In the genomic region with DNA sequence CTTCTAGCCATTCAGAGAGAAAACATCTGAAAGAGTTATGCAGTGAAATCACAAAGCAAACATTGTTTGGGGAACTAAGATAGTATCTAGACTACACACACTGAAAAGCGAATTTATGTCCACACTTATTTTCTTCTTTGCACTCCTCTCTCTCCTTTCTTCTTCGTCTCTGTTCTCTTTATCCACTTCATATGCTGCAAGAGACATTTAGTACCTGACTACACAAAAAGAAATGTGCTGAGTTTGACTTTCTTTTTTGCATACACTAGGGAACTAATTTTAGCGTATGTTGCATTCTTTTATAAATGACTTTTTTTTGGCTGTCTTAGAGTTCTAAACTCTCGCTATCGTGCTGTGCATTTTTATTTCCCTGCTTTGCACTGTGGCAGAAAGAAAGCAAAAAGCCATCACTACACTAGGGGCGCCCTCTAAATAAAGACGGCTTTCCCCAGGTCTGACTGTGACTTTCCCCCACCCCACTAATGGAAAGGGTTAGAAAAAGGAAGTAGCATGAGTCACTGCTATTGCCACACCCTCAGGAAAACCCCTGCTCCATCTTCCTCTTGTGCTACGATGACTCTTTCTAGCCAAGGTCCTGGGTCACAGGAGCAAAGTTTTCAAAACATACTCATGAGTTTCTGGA, we compare ENCODE assay signal across 1 cellular context.
TF ChIP-seq lines count a peak whose summit lies in the region.

No MANE protein-coding gene starts in this region.

TF ChIP-seq in K562, 482 proteins besides CTCF, POLR2A, EP300 and RAD21 (continued from another document and continues in another):
- TF ChIP-seq ZNF277 (CRISPR knock-in tag; IDR thresholded peaks at IDR 0.05; ENCODE audit: borderline replicate concordance) (no peak), CBX1 (IDR thresholded peaks at IDR 0.05; ENCODE audit: low read depth) (peak; percentile 90; the same call in 1 of the 2 replicates), HDAC8 (tag; IDR thresholded peaks at IDR 0.05) (no peak), GATAD2B (IDR thresholded peaks at IDR 0.05; ENCODE audit: borderline replicate concordance) (no peak), POLR3A (IDR thresholded peaks at IDR 0.05; ENCODE audit: borderline replicate concordance, extremely low read depth, insufficient read depth, insufficient read length) (no peak), ZFPM2 (CRISPR knock-in tag; IDR thresholded peaks at IDR 0.05) (no peak), ASH1L (IDR thresholded peaks at IDR 0.05; ENCODE audit: borderline replicate concordance, low read depth, partially characterized antibody) (no peak), MBD2 (IDR thresholded peaks at IDR 0.05; ENCODE audit: borderline replicate concordance, low read depth) (no peak), BACH1 (tag; IDR thresholded peaks at IDR 0.05) (0 out of 2 replicates have a peak, but pooled peaks have one; percentile 46), TBL1XR1 (IDR thresholded peaks at IDR 0.05; ENCODE audit: low read length in 2 of 2) (0 out of 4 replicates have a peak, but pooled peaks of 1 of the 2 experiments have one; percentile 49), NR2F6 (CRISPR knock-in tag; IDR thresholded peaks at IDR 0.05) (no peak), TARDBP (IDR thresholded peaks at IDR 0.05) (no peak; the same call in 1 of the 2 replicates), GTF2A2 (tag; IDR thresholded peaks at IDR 0.05) (no peak), HDGF (IDR thresholded peaks at IDR 0.05) (no peak), ZNF79 (CRISPR knock-in tag; IDR thresholded peaks at IDR 0.05; ENCODE audit: low read depth) (no peak), ZNF830 (CRISPR knock-in tag; IDR thresholded peaks at IDR 0.05) (no peak), EP400 (IDR thresholded peaks at IDR 0.05) (peak; percentile 30; the same call in 1 of the 2 replicates), SNIP1 (IDR thresholded peaks at IDR 0.05; ENCODE audit: low read depth) (no peak), NBN (IDR thresholded peaks at IDR 0.05; ENCODE audit: low read depth) (peak; percentile 77; the same call in 1 of the 2 replicates), POLR2B (IDR thresholded peaks at IDR 0.05; ENCODE audit: low read depth, partially characterized antibody) (no peak), HIVEP1 (CRISPR knock-in tag; IDR thresholded peaks at IDR 0.05) (no peak), ZNF511 (CRISPR knock-in tag; IDR thresholded peaks at IDR 0.05) (no peak), YY1 (IDR thresholded peaks at IDR 0.05; ENCODE audit: borderline replicate concordance in 1 of 3, control insufficient read depth in 1 of 3, extremely low read depth in 1 of 3, insufficient read depth in 3 of 3, insufficient read length in 1 of 3, insufficient replicate concordance in 2 of 3, low read depth in 1 of 3, low read length in 2 of 3) (peak in 1 of 3 experiments; percentile 12), ZNF280A (IDR thresholded peaks at IDR 0.05; ENCODE audit: low read depth, partially characterized antibody) (no peak), BHLHE40 (IDR thresholded peaks at IDR 0.05; ENCODE audit: low read length) (peak; percentile 36), RBM17 (IDR thresholded peaks at IDR 0.05; ENCODE audit: borderline replicate concordance, low read depth, low read length) (no peak), SREBF2 (CRISPR knock-in tag; IDR thresholded peaks at IDR 0.05) (no peak), FOXJ2 (tag; IDR thresholded peaks at IDR 0.05) (0 out of 2 replicates have a peak, but pooled peaks have one; percentile 31), CBFA2T3 (IDR thresholded peaks at IDR 0.05) (no peak), MIER1 (IDR thresholded peaks at IDR 0.05; ENCODE audit: low read depth) (no peak), HMG20B (CRISPR knock-in tag; IDR thresholded peaks at IDR 0.05) (0 out of 2 replicates have a peak, but pooled peaks have one; percentile 42), PCBP2 (IDR thresholded peaks at IDR 0.05; ENCODE audit: low read depth, low read length, poor library complexity, severe bottlenecking) (no peak), ZNF274 (IDR thresholded peaks at IDR 0.05; ENCODE audit: borderline replicate concordance, low read depth, low read length) (no peak), MECOM (CRISPR knock-in tag; IDR thresholded peaks at IDR 0.05) (no peak), ARNT (IDR thresholded peaks at IDR 0.05) (peak in 1 of 2 experiments; percentile 58; a peak in 1 of 4 replicates), BMI1 (IDR thresholded peaks at IDR 0.05; ENCODE audit: low read length) (peak; percentile 45; the same call in 1 of the 2 replicates), SIN3A (IDR thresholded peaks at IDR 0.05; ENCODE audit: borderline replicate concordance in 2 of 2, control insufficient read depth in 1 of 2, low read depth in 2 of 2, low read length in 2 of 2) (no peak), SRSF1 (IDR thresholded peaks at IDR 0.05; ENCODE audit: low read depth, low read length) (no peak), SMAD2 (IDR thresholded peaks at IDR 0.05; ENCODE audit: low read depth, low read length) (no peak), SRSF3 (IDR thresholded peaks at IDR 0.05; ENCODE audit: insufficient read depth, low read length) (no peak), ZNF134 (CRISPR knock-in tag; conservative IDR thresholded peaks at IDR 0.05) (no peak), JUND (IDR thresholded peaks at IDR 0.05; ENCODE audit: borderline replicate concordance, low read depth, low read length) (peak; percentile 100), JUND (tag; IDR thresholded peaks at IDR 0.05; ENCODE audit: borderline replicate concordance, low read depth, low read length) (peak; percentile 99), GABPA (tag; conservative IDR thresholded peaks at IDR 0.05; ENCODE audit: low read depth) (peak; percentile 60), NFIC (IDR thresholded peaks at IDR 0.05) (no peak), HBP1 (CRISPR knock-in tag; IDR thresholded peaks at IDR 0.05) (no peak), NCOA4 (IDR thresholded peaks at IDR 0.05; ENCODE audit: partially characterized antibody) (no peak), ZSCAN29 (IDR thresholded peaks at IDR 0.05) (no peak), TAF1 (IDR thresholded peaks at IDR 0.05; ENCODE audit: control insufficient read depth, extremely low read depth, insufficient read depth, low read length, severe bottlenecking) (no peak), KAT8 (IDR thresholded peaks at IDR 0.05; ENCODE audit: low read depth) (no peak), HMG20A (CRISPR knock-in tag; conservative IDR thresholded peaks at IDR 0.05) (no peak), ATF2 (CRISPR knock-in tag; IDR thresholded peaks at IDR 0.05) (no peak), PURB (CRISPR knock-in tag; IDR thresholded peaks at IDR 0.05; ENCODE audit: low read depth) (no peak)
- TF ChIP-seq, protein P1, sequence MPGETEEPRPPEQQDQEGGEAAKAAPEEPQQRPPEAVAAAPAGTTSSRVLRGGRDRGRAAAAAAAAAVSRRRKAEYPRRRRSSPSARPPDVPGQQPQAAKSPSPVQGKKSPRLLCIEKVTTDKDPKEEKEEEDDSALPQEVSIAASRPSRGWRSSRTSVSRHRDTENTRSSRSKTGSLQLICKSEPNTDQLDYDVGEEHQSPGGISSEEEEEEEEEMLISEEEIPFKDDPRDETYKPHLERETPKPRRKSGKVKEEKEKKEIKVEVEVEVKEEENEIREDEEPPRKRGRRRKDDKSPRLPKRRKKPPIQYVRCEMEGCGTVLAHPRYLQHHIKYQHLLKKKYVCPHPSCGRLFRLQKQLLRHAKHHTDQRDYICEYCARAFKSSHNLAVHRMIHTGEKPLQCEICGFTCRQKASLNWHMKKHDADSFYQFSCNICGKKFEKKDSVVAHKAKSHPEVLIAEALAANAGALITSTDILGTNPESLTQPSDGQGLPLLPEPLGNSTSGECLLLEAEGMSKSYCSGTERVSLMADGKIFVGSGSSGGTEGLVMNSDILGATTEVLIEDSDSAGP (CRISPR knock-in tag; IDR thresholded peaks at IDR 0.05) = no peak
- TF ChIP-seq, protein P2, sequence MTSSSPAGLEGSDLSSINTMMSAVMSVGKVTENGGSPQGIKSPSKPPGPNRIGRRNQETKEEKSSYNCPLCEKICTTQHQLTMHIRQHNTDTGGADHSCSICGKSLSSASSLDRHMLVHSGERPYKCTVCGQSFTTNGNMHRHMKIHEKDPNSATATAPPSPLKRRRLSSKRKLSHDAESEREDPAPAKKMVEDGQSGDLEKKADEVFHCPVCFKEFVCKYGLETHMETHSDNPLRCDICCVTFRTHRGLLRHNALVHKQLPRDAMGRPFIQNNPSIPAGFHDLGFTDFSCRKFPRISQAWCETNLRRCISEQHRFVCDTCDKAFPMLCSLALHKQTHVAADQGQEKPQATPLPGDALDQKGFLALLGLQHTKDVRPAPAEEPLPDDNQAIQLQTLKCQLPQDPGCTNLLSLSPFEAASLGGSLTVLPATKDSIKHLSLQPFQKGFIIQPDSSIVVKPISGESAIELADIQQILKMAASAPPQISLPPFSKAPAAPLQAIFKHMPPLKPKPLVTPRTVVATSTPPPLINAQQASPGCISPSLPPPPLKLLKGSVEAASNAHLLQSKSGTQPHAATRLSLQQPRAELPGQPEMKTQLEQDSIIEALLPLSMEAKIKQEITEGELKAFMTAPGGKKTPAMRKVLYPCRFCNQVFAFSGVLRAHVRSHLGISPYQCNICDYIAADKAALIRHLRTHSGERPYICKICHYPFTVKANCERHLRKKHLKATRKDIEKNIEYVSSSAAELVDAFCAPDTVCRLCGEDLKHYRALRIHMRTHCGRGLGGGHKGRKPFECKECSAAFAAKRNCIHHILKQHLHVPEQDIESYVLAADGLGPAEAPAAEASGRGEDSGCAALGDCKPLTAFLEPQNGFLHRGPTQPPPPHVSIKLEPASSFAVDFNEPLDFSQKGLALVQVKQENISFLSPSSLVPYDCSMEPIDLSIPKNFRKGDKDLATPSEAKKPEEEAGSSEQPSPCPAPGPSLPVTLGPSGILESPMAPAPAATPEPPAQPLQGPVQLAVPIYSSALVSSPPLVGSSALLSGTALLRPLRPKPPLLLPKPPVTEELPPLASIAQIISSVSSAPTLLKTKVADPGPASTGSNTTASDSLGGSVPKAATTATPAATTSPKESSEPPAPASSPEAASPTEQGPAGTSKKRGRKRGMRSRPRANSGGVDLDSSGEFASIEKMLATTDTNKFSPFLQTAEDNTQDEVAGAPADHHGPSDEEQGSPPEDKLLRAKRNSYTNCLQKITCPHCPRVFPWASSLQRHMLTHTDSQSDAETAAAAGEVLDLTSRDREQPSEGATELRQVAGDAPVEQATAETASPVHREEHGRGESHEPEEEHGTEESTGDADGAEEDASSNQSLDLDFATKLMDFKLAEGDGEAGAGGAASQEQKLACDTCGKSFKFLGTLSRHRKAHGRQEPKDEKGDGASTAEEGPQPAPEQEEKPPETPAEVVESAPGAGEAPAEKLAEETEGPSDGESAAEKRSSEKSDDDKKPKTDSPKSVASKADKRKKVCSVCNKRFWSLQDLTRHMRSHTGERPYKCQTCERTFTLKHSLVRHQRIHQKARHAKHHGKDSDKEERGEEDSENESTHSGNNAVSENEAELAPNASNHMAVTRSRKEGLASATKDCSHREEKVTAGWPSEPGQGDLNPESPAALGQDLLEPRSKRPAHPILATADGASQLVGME (CRISPR knock-in tag; IDR thresholded peaks at IDR 0.05) = no peak
- TF ChIP-seq, protein P3, sequence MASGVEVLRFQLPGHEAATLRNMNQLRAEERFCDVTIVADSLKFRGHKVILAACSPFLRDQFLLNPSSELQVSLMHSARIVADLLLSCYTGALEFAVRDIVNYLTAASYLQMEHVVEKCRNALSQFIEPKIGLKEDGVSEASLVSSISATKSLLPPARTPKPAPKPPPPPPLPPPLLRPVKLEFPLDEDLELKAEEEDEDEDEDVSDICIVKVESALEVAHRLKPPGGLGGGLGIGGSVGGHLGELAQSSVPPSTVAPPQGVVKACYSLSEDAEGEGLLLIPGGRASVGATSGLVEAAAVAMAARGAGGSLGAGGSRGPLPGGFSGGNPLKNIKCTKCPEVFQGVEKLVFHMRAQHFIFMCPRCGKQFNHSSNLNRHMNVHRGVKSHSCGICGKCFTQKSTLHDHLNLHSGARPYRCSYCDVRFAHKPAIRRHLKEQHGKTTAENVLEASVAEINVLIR (CRISPR knock-in tag; IDR thresholded peaks at IDR 0.05) = no peak
